31 cellular contexts compared by ENCODE assay signal in genomic region chr12:29660847-29661246, GRCh38.
"Had no signal": no experiment of that assay in that cellular context is flagged by ENCODE, and none has a peak within 500 bp of the region (broad histone marks: within the 10 kb centered on the region; RNA-seq: fewer than 3 reads in every experiment).

No MANE protein-coding gene starts in this region.

- H3K9me3 ChIP-seq: esophagus muscularis mucosa, gastroesophageal sphincter had no signal

- DNase-seq: activated B cell treated with CpG ODN at 0.5 μM for 24 hours; activated CD4-positive, alpha-beta T cell treated with anti-CD3 and anti-CD28 coated beads for 48 hours; activated CD4-positive, alpha-beta T cell treated with anti-CD3 and anti-CD28 coated beads, Interleukin-2, amount 50 U/mL, for 1 hour; activated CD4-positive, alpha-beta T cell treated with anti-CD3 and anti-CD28 coated beads, Interleukin-2, amount 50 U/mL, for 48 hours; activated CD8-positive, alpha-beta memory T cell treated with anti-CD3 and anti-CD28 coated beads for 24 hours; activated CD8-positive, alpha-beta T cell treated with anti-CD3 and anti-CD28 coated beads for 36 hours; activated effector memory CD4-positive, alpha-beta T cell treated with Interleukin-2 at 50 U/mL for 16 hours; activated gamma-delta T cell treated with Interleukin-2 at 50 U/mL for 16 hours; activated naive CD4-positive, alpha-beta T cell treated with anti-CD3 and anti-CD28 coated beads, Interleukin-2, amount 50 U/mL, for 16 hours; activated naive CD4-positive, alpha-beta T cell treated with Interleukin-2 at 50 U/mL for 16 hours; activated T-cell treated with anti-CD3 and anti-CD28 coated beads, Interleukin-2, amount 50 U/mL, for 4 hours; amniotic stem cell; anterior cingulate cortex; brain microvascular endothelial cell; caudate nucleus; cortex of kidney; dermis blood vessel endothelial cell; effector CD4-positive, alpha-beta T cell; effector memory CD8-positive, alpha-beta T cell; erythroblast; foreskin keratinocyte; T-helper 1 cell; T-helper 17 cell; T1000; WERI-Rb-1 had no signal

- H3K27me3 ChIP-seq: brain microvascular endothelial cell, esophagus muscularis mucosa, foreskin keratinocyte, gastroesophageal sphincter had no signal

- H3K36me3 ChIP-seq: brain microvascular endothelial cell, gastroesophageal sphincter, WERI-Rb-1 had no signal

- H3K4me1 Mint-ChIP-seq: activated B cell treated with CpG ODN at 0.5 μM for 24 hours; activated T-helper 17 cell treated with anti-CD3 and anti-CD28 coated beads, Interleukin-2, amount 50 U/mL, for 72 hours; T-helper 17 cell had no signal

- H3K4me3 Mint-ChIP-seq: activated B cell treated with CpG ODN at 0.5 μM for 24 hours; activated CD8-positive, alpha-beta T cell treated with anti-CD3 and anti-CD28 coated beads for 36 hours; activated naive CD8-positive, alpha-beta T cell; activated T-cell treated with anti-CD3 and anti-CD28 coated beads, Interleukin-2, amount 50 U/mL, for 4 hours; activated T-helper 17 cell treated with anti-CD3 and anti-CD28 coated beads, Interleukin-2, amount 50 U/mL, for 72 hours; effector memory CD8-positive, alpha-beta T cell; T-helper 17 cell; T-helper 2 cell treated with Interferon-gamma antibody and Interleukin-4, amounts not matched to agents 5 μg/mL and 100 μg/mL, for 36 hours had no signal

- H3K4me3 ChIP-seq: esophagus muscularis mucosa, gastroesophageal sphincter had no signal

- H3K36me3 Mint-ChIP-seq: activated naive CD8-positive, alpha-beta T cell had no signal

- H3K27me3 Mint-ChIP-seq: activated B cell treated with CpG ODN at 0.5 μM for 24 hours; activated CD8-positive, alpha-beta T cell treated with anti-CD3 and anti-CD28 coated beads for 36 hours; activated naive CD8-positive, alpha-beta T cell; activated T-helper 17 cell treated with anti-CD3 and anti-CD28 coated beads, Interleukin-2, amount 50 U/mL, for 72 hours; effector memory CD8-positive, alpha-beta T cell had no signal

- H3K27ac ChIP-seq: brain microvascular endothelial cell, esophagus muscularis mucosa, foreskin keratinocyte, gastroesophageal sphincter, WERI-Rb-1 had no signal

- H3K9me3 Mint-ChIP-seq: activated B cell treated with CpG ODN at 0.5 μM for 24 hours; activated CD8-positive, alpha-beta T cell treated with anti-CD3 and anti-CD28 coated beads for 36 hours; activated T-cell treated with anti-CD3 and anti-CD28 coated beads, Interleukin-2, amount 50 U/mL, for 4 hours; activated T-helper 17 cell treated with anti-CD3 and anti-CD28 coated beads, Interleukin-2, amount 50 U/mL, for 72 hours; effector memory CD8-positive, alpha-beta T cell; T-helper 2 cell treated with Interferon-gamma antibody and Interleukin-4, amounts not matched to agents 5 μg/mL and 100 μg/mL, for 36 hours had no signal

- H3K27ac Mint-ChIP-seq: activated B cell treated with CpG ODN at 0.5 μM for 24 hours; activated CD8-positive, alpha-beta T cell treated with anti-CD3 and anti-CD28 coated beads for 36 hours; activated naive CD8-positive, alpha-beta T cell; activated T-helper 17 cell treated with anti-CD3 and anti-CD28 coated beads, Interleukin-2, amount 50 U/mL, for 72 hours; effector memory CD8-positive, alpha-beta T cell; T-helper 17 cell; T-helper 2 cell treated with Interferon-gamma antibody and Interleukin-4, amounts not matched to agents 5 μg/mL and 100 μg/mL, for 36 hours had no signal

- ATAC-seq: activated CD4-positive, CD25-positive, alpha-beta regulatory T cell treated with anti-CD3 and anti-CD28 coated beads, Interleukin-2, amount 50 U/mL, for 24 hours; activated CD8-positive, alpha-beta T cell treated with anti-CD3 and anti-CD28 coated beads for 36 hours; activated T-cell treated with anti-CD3 and anti-CD28 coated beads, Interleukin-2, amount 50 U/mL, for 4 hours; activated T-helper 17 cell treated with anti-CD3 and anti-CD28 coated beads, Interleukin-2, amount 50 U/mL, for 72 hours; effector memory CD8-positive, alpha-beta T cell; foreskin keratinocyte; gastroesophageal sphincter; T-helper 17 cell had no signal

- H3K4me1 ChIP-seq: foreskin keratinocyte had no signal
